Comparison of ENCODE assay signal across 27 cellular contexts in genomic region chr12:65613692-65614091, GRCh38.
"Had no signal": no experiment of that assay in that cellular context is flagged by ENCODE, and none has a peak within 500 bp of the region (broad histone marks: within the 10 kb centered on the region; RNA-seq: fewer than 3 reads in every experiment).

No MANE protein-coding gene starts in this region.

- H3K27ac ChIP-seq: esophagus muscularis mucosa, parathyroid adenoma, psoas muscle, stomach, suprapubic skin, tibial artery, WERI-Rb-1 had no signal

- H3K27me3 ChIP-seq: brain microvascular endothelial cell, tibial artery had no signal

- H3K27ac Mint-ChIP-seq: activated CD4-positive, alpha-beta memory T cell treated with anti-CD3 and anti-CD28 coated beads for 36 hours; activated T-cell treated with anti-CD3 and anti-CD28 coated beads, Interleukin-2, amount 50 U/mL, for 24 hours; naive thymus-derived CD4-positive, alpha-beta T cell; stimulated activated naive B cell treated with anti-CD40 and anti-IgM and Interleukin-4, amounts not matched to agents 10 μg/mL and 1 μg/mL and 100 μg/mL, for 72 hours had no signal

- H3K9me3 ChIP-seq: esophagus muscularis mucosa, psoas muscle, stomach, suprapubic skin, tibial artery had no signal

- H3K9me3 Mint-ChIP-seq: activated CD4-positive, alpha-beta memory T cell treated with anti-CD3 and anti-CD28 coated beads for 36 hours; activated T-cell treated with anti-CD3 and anti-CD28 coated beads, Interleukin-2, amount 50 U/mL, for 24 hours; stimulated activated naive B cell treated with anti-CD40 and anti-IgM and Interleukin-4, amounts not matched to agents 10 μg/mL and 1 μg/mL and 100 μg/mL, for 72 hours had no signal

- H3K9ac ChIP-seq: parathyroid adenoma had no signal

- H3K36me3 ChIP-seq: brain microvascular endothelial cell, esophagus muscularis mucosa, stomach, suprapubic skin, tibial artery, WERI-Rb-1 had no signal

- DNase-seq: activated CD4-positive, alpha-beta memory T cell treated with anti-CD3 and anti-CD28 coated beads for 36 hours; activated CD4-positive, alpha-beta T cell treated with anti-CD3 and anti-CD28 coated beads for 48 hours; activated CD8-positive, alpha-beta memory T cell treated with anti-CD3 and anti-CD28 coated beads, Interleukin-2, amount 50 U/mL, for 48 hours; activated gamma-delta T cell treated with Interleukin-2 at 50 U/mL for 16 hours; activated naive CD4-positive, alpha-beta T cell treated with anti-CD3 and anti-CD28 coated beads, Interleukin-2, amount 50 U/mL, for 16 hours; activated T-cell treated with anti-CD3 and anti-CD28 coated beads, Interleukin-2, amount 50 U/mL, for 24 hours; amniotic stem cell; brain microvascular endothelial cell; caudate nucleus; head of caudate nucleus; hippocampal formation; kidney; midbrain; naive thymus-derived CD4-positive, alpha-beta T cell; nucleus accumbens; psoas muscle; stimulated activated CD4-positive, alpha-beta T cell treated with anti-CD3 and anti-CD28 coated beads, Interleukin-15, amount 100 ng/mL, for 24 hours; stimulated activated CD4-positive, alpha-beta T cell treated with anti-CD3 and anti-CD28 coated beads, Interleukin-2, amount 100 ng/mL, for 24 hours; stimulated activated naive B cell treated with anti-CD40 and anti-IgM and Interleukin-4, amounts not matched to agents 10 μg/mL and 1 μg/mL and 100 μg/mL, for 72 hours; stomach; T-helper 9 cell; tibial artery; WERI-Rb-1 had no signal

- H3K36me3 Mint-ChIP-seq: activated CD4-positive, alpha-beta memory T cell treated with anti-CD3 and anti-CD28 coated beads for 36 hours; naive thymus-derived CD4-positive, alpha-beta T cell; stimulated activated naive B cell treated with anti-CD40 and anti-IgM and Interleukin-4, amounts not matched to agents 10 μg/mL and 1 μg/mL and 100 μg/mL, for 72 hours had no signal

- H3K4me3 ChIP-seq: esophagus muscularis mucosa, psoas muscle, stomach, suprapubic skin, tibial artery had no signal

- H2AFZ ChIP-seq: parathyroid adenoma had no signal

- H3K4me3 Mint-ChIP-seq: activated CD4-positive, alpha-beta memory T cell treated with anti-CD3 and anti-CD28 coated beads for 36 hours; activated T-cell treated with anti-CD3 and anti-CD28 coated beads, Interleukin-2, amount 50 U/mL, for 24 hours; naive thymus-derived CD4-positive, alpha-beta T cell; stimulated activated naive B cell treated with anti-CD40 and anti-IgM and Interleukin-4, amounts not matched to agents 10 μg/mL and 1 μg/mL and 100 μg/mL, for 72 hours had no signal

- H3K4me1 ChIP-seq: esophagus muscularis mucosa, parathyroid adenoma, psoas muscle, stomach, suprapubic skin had no signal

- H3K4me1 Mint-ChIP-seq: naive thymus-derived CD4-positive, alpha-beta T cell; stimulated activated naive B cell treated with anti-CD40 and anti-IgM and Interleukin-4, amounts not matched to agents 10 μg/mL and 1 μg/mL and 100 μg/mL, for 72 hours had no signal

- H3K79me2 ChIP-seq: parathyroid adenoma had no signal

- ATAC-seq: activated CD4-positive, CD25-positive, alpha-beta regulatory T cell treated with anti-CD3 and anti-CD28 coated beads, Interleukin-2, amount 50 U/mL, for 24 hours; naive thymus-derived CD4-positive, alpha-beta T cell; psoas muscle; stimulated activated naive B cell treated with anti-CD40 and anti-IgM and Interleukin-4, amounts not matched to agents 10 μg/mL and 1 μg/mL and 100 μg/mL, for 72 hours had no signal
